In the genomic region with DNA sequence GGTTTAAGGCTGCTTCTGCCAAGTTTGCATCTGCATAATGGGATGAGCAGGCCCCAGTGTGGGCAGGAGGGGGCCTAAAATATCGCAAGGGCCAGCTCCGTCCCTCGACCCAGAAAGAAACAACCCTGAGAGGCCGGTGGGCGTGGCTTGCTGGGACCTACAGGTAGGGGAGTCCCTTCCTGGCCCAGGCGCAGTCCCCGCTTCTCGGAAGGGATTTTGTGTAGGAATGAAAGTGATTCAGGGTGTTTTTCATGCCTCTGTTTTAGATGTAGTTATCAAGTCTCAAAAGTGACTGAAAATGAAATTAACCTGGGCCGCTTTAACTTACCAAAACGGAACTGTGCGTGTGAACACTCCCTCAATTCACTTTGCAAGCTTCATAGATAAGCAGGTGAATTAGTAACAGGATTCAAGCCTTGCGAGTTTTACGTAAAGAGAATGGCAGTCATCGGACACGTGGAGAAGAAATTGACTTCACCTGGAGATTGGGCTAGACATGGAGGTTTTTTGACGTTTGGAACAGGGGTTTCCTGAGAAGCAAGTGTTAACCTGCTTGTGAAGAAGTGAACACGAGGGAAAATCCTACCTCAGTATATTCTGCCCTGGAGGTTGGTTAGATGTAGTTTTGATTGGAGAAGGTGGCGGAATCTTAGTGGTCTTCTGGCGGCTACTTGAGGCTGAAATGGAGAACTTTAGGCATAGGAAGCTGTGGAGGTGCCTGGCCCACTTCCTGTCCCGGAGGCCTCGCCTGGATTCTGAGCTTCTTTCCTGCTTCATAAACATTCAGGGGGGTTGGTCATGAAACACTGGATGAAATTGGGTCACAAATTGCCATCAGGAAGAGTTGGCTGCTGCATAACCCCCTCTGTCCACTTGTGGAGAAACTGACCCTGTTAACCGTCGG, we compare ENCODE assay signal across 8 cellular contexts. TPM values are rescaled to one million over a fixed set of nuclear protein-coding genes. Genes with fewer than 3 reads are reported as not detected.
DNase-seq lines count a peak whose midpoint lies in the region; ATAC-seq and TF ChIP-seq lines count a peak whose summit lies in the region.

No MANE protein-coding gene starts in this region.

- H3K18ac ChIP-seq in mesenchymal stem cell (ENCODE audit: low read depth in 1 of 2, low read length in 2 of 2): peak overlapping the region in 1 of 2 experiments; percentile 11

- peaks cover 11% of the 10 kb centered on the region for H3K79me1 ChIP-seq in mesenchymal stem cell (replicated peaks; ENCODE audit: low read length, poor library complexity, severe bottlenecking)

- 0 out of 2 replicates have a peak, but pooled peaks cover 4% of the 10 kb centered on the region for H3K9me3 ChIP-seq in AG04450 (ENCODE audit: control insufficient read depth, insufficient read depth, low read length)
- H3K9me3 ChIP-seq in mesenchymal stem cell (ENCODE audit: control insufficient read depth, low read length): no peaks in the 10 kb centered on the region

- no peak overlapping the region for H4K8ac ChIP-seq in mesenchymal stem cell (ENCODE audit: low read length)

- H4K91ac ChIP-seq in mesenchymal stem cell (ENCODE audit: low read length): no peak overlapping the region

- H3K36me3 ChIP-seq in mesenchymal stem cell (ENCODE audit: control insufficient read depth in 1 of 2, insufficient read depth in 2 of 2, low read depth in 1 of 2, low read length in 2 of 2): peaks cover 0 to 2% of the 10 kb centered on the region in 2 experiments

- 58% methylated on average over 23 of the region's 23 CpGs for WGBS in mesenchymal stem cell

- DNase-seq in AG04450 (ENCODE audit: low read depth, low spot score) (no peak), cerebellum (ENCODE audit: low spot score) (peak; percentile 60), mesenchymal stem cell (no peak), mesenteric fat pad (ENCODE audit: low spot score) (no peak)
- peak; percentile 72 for DNase-seq in activated CD4-positive, CD25-positive, alpha-beta regulatory T cell treated with anti-CD3 and anti-CD28 coated beads, Interleukin-2, amount 50 U/mL, for 16 hours (ENCODE audit: low read depth, low spot score)
- DNase-seq in stimulated activated CD8-positive, alpha-beta memory T cell treated with anti-CD3 and anti-CD28 coated beads, Interleukin-2, amount 100 ng/mL, for 1 hour (ENCODE audit: low read depth in 2 of 2): peak; percentile 46 to 63

- no peak overlapping the region for H3K14ac ChIP-seq in mesenchymal stem cell (ENCODE audit: low read length in 2 of 2)

- no peak for TF ChIP-seq CTCF in AG04450 (IDR thresholded peaks at IDR 0.05; ENCODE audit: low read depth, low read length)

- H2BK5ac ChIP-seq in mesenchymal stem cell (ENCODE audit: low read depth, low read length, poor library complexity, severe bottlenecking): no peak overlapping the region

- peak overlapping the region; percentile 94 for H3K4me2 ChIP-seq in mesenchymal stem cell (ENCODE audit: low read length, poor library complexity, severe bottlenecking)

- H3K4me1 ChIP-seq in mesenchymal stem cell (ENCODE audit: control insufficient read depth, insufficient read depth, low read depth, low read length): peaks cover 16% of the 10 kb centered on the region

- no peak overlapping the region for H2AFZ ChIP-seq in mesenchymal stem cell (ENCODE audit: low read depth, low read length)

- peak overlapping the region; percentile 85 for H3K9ac ChIP-seq in mesenchymal stem cell (ENCODE audit: low read length)

- H3K27ac ChIP-seq in AG04450 (ENCODE audit: low read depth, low read length) (no peak overlapping the region), mesenchymal stem cell (ENCODE audit: low read length, poor library complexity, severe bottlenecking) (no peak overlapping the region)

- no peak overlapping the region for H3K4ac ChIP-seq in mesenchymal stem cell (ENCODE audit: low read depth in 1 of 2, low read length in 2 of 2)

- H3K23ac ChIP-seq in mesenchymal stem cell (ENCODE audit: low read length in 2 of 2): no peak overlapping the region

- no peak overlapping the region for H2BK15ac ChIP-seq in mesenchymal stem cell (ENCODE audit: low read depth, poor library complexity, severe bottlenecking)

- CTCF ChIA-PET in AG04450 (lab: Charles Lee): interaction anchor here (0.5 to 1.0 kb wide), 2 partner anchors 225 to 508 kb away, joined by 3 to 5 read pairs; no protein-coding TSS in a partner anchor

- ATAC-seq in GM19351 (IDR thresholded peaks at IDR 0.05; ENCODE audit: unreplicated experiment): peak; percentile 38
- ATAC-seq in HG03460 (IDR thresholded peaks at IDR 0.05; ENCODE audit: unreplicated experiment): peak; percentile 55

- H2BK120ac ChIP-seq in mesenchymal stem cell (ENCODE audit: low read depth, low read length): no peak overlapping the region

- H3K27me3 ChIP-seq in AG04450 (ENCODE audit: control insufficient read depth, insufficient read depth, low read length) (no peaks in the 10 kb centered on the region), mesenchymal stem cell (ENCODE audit: control insufficient read depth in 1 of 2, insufficient read depth in 1 of 2, low read length in 2 of 2) (peaks cover 0 to 12% of the 10 kb centered on the region in 2 experiments)

- H3K4me3 ChIP-seq in AG04450 (ENCODE audit: low read depth, low read length): peak overlapping the region; percentile 73
- peak overlapping the region; percentile 42 to 86 for H3K4me3 ChIP-seq in mesenchymal stem cell (ENCODE audit: insufficient read depth in 1 of 2, low read depth in 1 of 2, low read length in 2 of 2)

- POLR2A ChIA-PET in AG04450 (lab: Yijun Ruan, JAX): no interaction called here

- no peak overlapping the region for H2AK5ac ChIP-seq in mesenchymal stem cell (ENCODE audit: low read length, severe bottlenecking)

- peak overlapping the region in 1 of 2 experiments; percentile 29 for H2BK12ac ChIP-seq in mesenchymal stem cell (ENCODE audit: low read length in 2 of 2)

RNA-seq across cellular contexts. Expression of gene NCK2, which starts 1.7 kb away (rescaled TPM):
- 18.9 and 20.5 TPM in 2 replicates for polyA plus RNA-seq in AG04450 (2011; rRNA removed)
- 11.6 and 18.2 TPM in 2 replicates for polyA minus RNA-seq in AG04450 (2011; rRNA and poly(A)+ RNA removed)
- total RNA-seq in cerebellum: 38.6 TPM
- 67.1 TPM for polyA plus RNA-seq in mesenchymal stem cell (2013, experiment 1 of 2)
- polyA plus RNA-seq in mesenchymal stem cell (2013, experiment 2 of 2): 65.5 TPM
- 39.7 TPM for total RNA-seq in mesenteric fat pad

Comparison
In these comparisons a context has a peak if more than half of its experiments do, and no peak if none do; other contexts are left out.
1. DNase-seq: peak in activated CD4-positive, CD25-positive, alpha-beta regulatory T cell treated with anti-CD3 and anti-CD28 coated beads, Interleukin-2, amount 50 U/mL, for 16 hours (single experiment), cerebellum (single experiment) and stimulated activated CD8-positive, alpha-beta memory T cell treated with anti-CD3 and anti-CD28 coated beads, Interleukin-2, amount 100 ng/mL, for 1 hour (2 of 2); none in AG04450 (single experiment), mesenchymal stem cell (single experiment) and mesenteric fat pad (single experiment).